In the genomic region with DNA sequence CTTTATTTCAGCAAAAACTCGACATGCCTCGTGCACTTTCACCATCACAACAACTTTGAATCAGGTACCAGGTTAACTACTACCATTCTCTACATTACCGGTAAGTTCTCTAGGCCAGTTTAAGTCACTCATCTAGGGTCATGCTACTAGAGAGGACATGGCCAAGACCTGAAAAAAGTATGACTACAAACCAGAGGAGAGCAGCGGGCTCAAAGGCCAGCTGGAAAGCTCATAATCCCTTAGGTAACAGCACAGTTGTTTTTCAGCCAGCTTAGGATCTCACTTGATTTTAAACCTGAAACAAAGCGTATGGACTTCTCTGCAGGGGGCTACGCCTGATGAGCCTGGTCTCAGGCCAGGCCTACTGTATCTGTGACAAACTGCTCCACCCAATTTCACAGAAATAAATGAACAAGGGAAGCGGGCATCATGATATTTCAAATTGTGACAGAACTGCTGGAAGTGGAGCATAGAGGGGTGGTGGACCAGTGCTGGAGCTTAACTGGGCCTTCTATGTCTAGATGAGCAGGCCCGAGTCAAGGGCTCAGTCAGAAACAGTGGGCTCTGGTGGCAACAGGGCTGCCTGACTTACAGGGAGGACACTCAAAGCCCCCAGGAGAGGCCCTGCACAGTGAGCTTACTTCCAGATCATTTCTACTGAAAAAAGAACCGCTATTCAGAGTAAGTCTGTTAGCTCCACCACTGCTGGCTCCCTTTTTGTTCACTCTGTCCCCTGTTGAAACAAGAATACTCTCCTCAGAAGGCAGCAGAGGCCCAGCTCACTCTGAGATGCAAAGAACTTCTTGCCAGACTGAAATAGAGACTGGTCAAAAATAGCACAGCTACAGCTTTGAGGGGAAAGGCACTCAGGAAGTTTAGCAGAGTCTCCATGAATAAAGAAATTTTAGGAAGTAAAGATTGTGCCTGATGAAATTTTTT, we compare ENCODE assay signal across 12 cellular contexts. TPM values are rescaled to one million over a fixed set of nuclear protein-coding genes. Genes with fewer than 3 reads are reported as not detected.
DNase-seq lines count a peak whose midpoint lies in the region; FAIRE-seq and TF ChIP-seq lines count a peak whose summit lies in the region.
"Had no signal": no experiment of that assay in that cellular context is flagged by ENCODE, and none has a peak within 500 bp of the region (broad histone marks: within the 10 kb centered on the region; RNA-seq: fewer than 3 reads in every experiment).

No MANE protein-coding gene starts in this region.

- WGBS in mammary epithelial cell (ENCODE audit: low coverage, missing lambda C conversion rate), result 89% methylated on average over 9 of the region's 9 CpGs
- 80% methylated on average over 9 of the region's 9 CpGs for WGBS in esophagus muscularis mucosa

- H3K4me1 ChIP-seq in mammary epithelial cell (ENCODE audit: insufficient read depth, low read length), result peaks cover 9% of the 10 kb centered on the region
- H3K4me1 ChIP-seq in esophagus muscularis mucosa, result peaks cover 72 to 90% (median 88%) of the 10 kb centered on the region in 4 donors
- H3K4me1 ChIP-seq in vagina, result peaks cover 57% of the 10 kb centered on the region
- H3K4me1 ChIP-seq: Caco-2 had no signal

- no peaks in the 10 kb centered on the region for H3K27me3 Mint-ChIP-seq in MCF 10A (ENCODE audit: insufficient read depth, unreplicated experiment)
- no peaks in the 10 kb centered on the region for H3K27me3 Mint-ChIP-seq in neural crest cell (ENCODE audit: low read depth)
- H3K27me3 Mint-ChIP-seq: activated CD4-positive, alpha-beta T cell treated with anti-CD3 and anti-CD28 coated beads, Interleukin-2, amount 10 ng/mL, durations not matched to agents 7 days and 5 days had no signal

- no peak overlapping the region for H3K4me3 Mint-ChIP-seq in MCF 10A (ENCODE audit: unreplicated experiment)
- H3K4me3 Mint-ChIP-seq in neural crest cell, result peak overlapping the region; percentile 9
- H3K4me3 Mint-ChIP-seq: activated CD4-positive, alpha-beta T cell treated with anti-CD3 and anti-CD28 coated beads, Interleukin-2, amount 10 ng/mL, durations not matched to agents 7 days and 5 days had no signal

- no peak overlapping the region for H2AFZ ChIP-seq in mammary epithelial cell (ENCODE audit: low read depth, low read length)

- H3K36me3 Mint-ChIP-seq in MCF 10A (ENCODE audit: insufficient read depth, unreplicated experiment) (peaks cover 10% of the 10 kb centered on the region), neural crest cell (ENCODE audit: low read depth) (peaks cover 8% of the 10 kb centered on the region)

- TF ChIP-seq CTCF in MCF 10A (IDR thresholded peaks at IDR 0.05; ENCODE audit: unreplicated experiment), result no peak
- TF ChIP-seq CTCF in mammary epithelial cell (conservative IDR thresholded peaks at IDR 0.05 in 1 of 2, IDR thresholded peaks at IDR 0.05 in 1 of 2; ENCODE audit: extremely low read depth in 1 of 2, insufficient read depth in 1 of 2, low read depth in 1 of 2, low read length in 2 of 2), result no peak
- no peak for TF ChIP-seq CTCF in esophagus muscularis mucosa (IDR thresholded peaks at IDR 0.05)
- TF ChIP-seq CTCF in neural crest cell (conservative IDR thresholded peaks at IDR 0.05), result no peak
- no peak for TF ChIP-seq CTCF in vagina (IDR thresholded peaks at IDR 0.05)

- H3K9me3 ChIP-seq in mammary epithelial cell (replicated peaks; ENCODE audit: insufficient read depth, low read length) (no peaks in the 10 kb centered on the region), esophagus muscularis mucosa (no peaks in the 10 kb centered on the region), vagina (no peaks in the 10 kb centered on the region)
- H3K9me3 ChIP-seq: Caco-2 had no signal

- intact Hi-C loops in MCF 10A (cut with micrococcal nuclease), result no loop called here
- intact Hi-C loops in mammary epithelial cell (cut with micrococcal nuclease), result no loop called here
- intact Hi-C loops in esophagus muscularis mucosa (cut with DNase I), result no loop called here
- intact Hi-C loops in vagina (cut with DNase I), result no loop called here

- H3K4me3 ChIP-seq in mammary epithelial cell (replicated peaks in 1 of 3; ENCODE audit: insufficient read depth in 1 of 3, low read depth in 2 of 3, low read length in 3 of 3), result no peak overlapping the region
- no peak overlapping the region for H3K4me3 ChIP-seq in esophagus muscularis mucosa
- H3K4me3 ChIP-seq in vagina, result no peak overlapping the region

- H3K27ac ChIP-seq in mammary epithelial cell (ENCODE audit: insufficient read depth, low read depth, low read length) (no peak overlapping the region), esophagus muscularis mucosa (replicated peaks in 1 of 4) (peak overlapping the region; percentile 68 to 81 (median 80)), vagina (peak overlapping the region; percentile 71)

- H3K4me2 ChIP-seq in mammary epithelial cell (ENCODE audit: insufficient read depth, low read depth, low read length), result no peak overlapping the region

- no peaks in the 10 kb centered on the region for H3K79me2 ChIP-seq in mammary epithelial cell (ENCODE audit: insufficient read depth, low read length)

- H3K9me3 Mint-ChIP-seq in MCF 10A (ENCODE audit: unreplicated experiment) (no peaks in the 10 kb centered on the region), neural crest cell (no peaks in the 10 kb centered on the region)
- H3K9me3 Mint-ChIP-seq: activated CD4-positive, alpha-beta T cell treated with anti-CD3 and anti-CD28 coated beads, Interleukin-2, amount 10 ng/mL, durations not matched to agents 7 days and 5 days had no signal

- CTCF ChIA-PET in MCF 10A (lab: Yijun Ruan, JAX), result interaction anchor here (0.9 to 1.3 kb wide), 4 partner anchors 11 to 368 kb away, joined by 3 to 9 read pairs (median 4); no protein-coding TSS in a partner anchor
- CTCF ChIA-PET in mammary epithelial cell (lab: Charles Lee; ENCODE audit: low non-redundant PET), result no interaction called here

- DNase-seq in MCF 10A (ENCODE audit: unreplicated experiment), result no peak
- no peak for DNase-seq in mammary epithelial cell
- no peak for DNase-seq in esophagus muscularis mucosa (ENCODE audit: extremely low spot score)
- DNase-seq in neural crest cell (ENCODE audit: low read depth, low spot score), result no peak
- no peak for DNase-seq in vagina (ENCODE audit: extremely low spot score in 2 of 2)
- no peak for DNase-seq in hepatic stellate cell (ENCODE audit: low spot score)
- no peak for DNase-seq in H54 (ENCODE audit: insufficient read length, low spot score)
- DNase-seq in activated CD4-positive, alpha-beta T cell treated with anti-CD3 and anti-CD28 coated beads, Interleukin-2, amount 50 U/mL, for 4 hours, result no peak
- DNase-seq: activated CD4-positive, alpha-beta T cell treated with anti-CD3 and anti-CD28 coated beads, Interleukin-2, amount 10 ng/mL, durations not matched to agents 7 days and 5 days; Caco-2 had no signal

- no peak overlapping the region for H3K9ac ChIP-seq in mammary epithelial cell (ENCODE audit: insufficient read depth, low read length)

- no peak for TF ChIP-seq POLR2A in esophagus muscularis mucosa (IDR thresholded peaks at IDR 0.05; ENCODE audit: low read depth)
- TF ChIP-seq POLR2A in vagina (IDR thresholded peaks at IDR 0.05), result no peak
- no peak for TF ChIP-seq POLR2A in H54 (IDR thresholded peaks at IDR 0.05; ENCODE audit: low read depth, low read length)

- H3K27ac Mint-ChIP-seq in MCF 10A (ENCODE audit: low read depth, unreplicated experiment), result peak overlapping the region; percentile 51
- peak overlapping the region; percentile 94 for H3K27ac Mint-ChIP-seq in neural crest cell (ENCODE audit: unreplicated experiment)
- H3K27ac Mint-ChIP-seq: activated CD4-positive, alpha-beta T cell treated with anti-CD3 and anti-CD28 coated beads, Interleukin-2, amount 10 ng/mL, durations not matched to agents 7 days and 5 days had no signal

- H3K36me3 ChIP-seq in mammary epithelial cell (ENCODE audit: insufficient read depth, low read length), result no peaks in the 10 kb centered on the region
- H3K36me3 ChIP-seq in esophagus muscularis mucosa, result peaks cover 0 to 21% (median 3%) of the 10 kb centered on the region in 4 donors
- H3K36me3 ChIP-seq in vagina, result no peaks in the 10 kb centered on the region

- no peak for TF ChIP-seq EP300 in esophagus muscularis mucosa (IDR thresholded peaks at IDR 0.05)

- POLR2A ChIA-PET in MCF 10A (lab: Yijun Ruan, JAX), result interaction anchor here (1.0 to 1.5 kb wide), 3 partner anchors 11 to 20 kb away, joined by 3 to 6 read pairs (median 3); no protein-coding TSS in a partner anchor

- no peaks in the 10 kb centered on the region for H4K20me1 ChIP-seq in mammary epithelial cell (ENCODE audit: insufficient read depth, low read length)

- dilution Hi-C loops in mammary epithelial cell (cut with HindIII; ENCODE audit: low sequenced_read_pairs), result no loop called here

- BruUV-seq in MCF 10A (replicated peaks; lab: Mats Ljungman, UMichigan), result no TSS peak
- BruUV-seq in mammary epithelial cell (replicated peaks; lab: Mats Ljungman, UMichigan), result no TSS peak

- H3K27me3 ChIP-seq in mammary epithelial cell (ENCODE audit: insufficient read depth, low read length) (no peaks in the 10 kb centered on the region), esophagus muscularis mucosa (no peaks in the 10 kb centered on the region), vagina (no peaks in the 10 kb centered on the region)

- no peak for FAIRE-seq in H54 (lab: Jason Lieb, UNC)
- FAIRE-seq: A204.1, bronchial epithelial cell had no signal

- in situ Hi-C loops in mammary epithelial cell (cut with MboI; ENCODE audit: low sequenced_read_pairs in 2 of 2), result no loop called here

- peaks cover 19% of the 10 kb centered on the region for H3K4me1 Mint-ChIP-seq in MCF 10A (ENCODE audit: insufficient read depth, unreplicated experiment)
- H3K4me1 Mint-ChIP-seq in neural crest cell, result peaks cover 79% of the 10 kb centered on the region

RNA-seq across cellular contexts. Expression of gene LRIG1, which starts 47.0 kb away (rescaled TPM):
- total RNA-seq in MCF 10A (2022), result 15.2 and 17.2 TPM in 2 replicates
- total RNA-seq in mammary epithelial cell, result 10 to 100 TPM; 11.7 to 15.3 TPM
- polyA plus RNA-seq in mammary epithelial cell, result 10.4 TPM
- polyA minus RNA-seq in mammary epithelial cell, result 82.8 TPM
- total RNA-seq in esophagus muscularis mucosa, result 100 to 1,000 TPM in 3 of 4 donors, 10 to 100 TPM in 1; 95.3 to 136 (median 131) TPM
- 167 and 178 TPM in 2 replicates for total RNA-seq in neural crest cell
- total RNA-seq in vagina, result 30.7 TPM
